ENCODE assay signal across 15 cellular contexts in genomic region chr3:168048414-168049330, GRCh38. TPM values are rescaled to one million over a fixed set of nuclear protein-coding genes. Genes with fewer than 3 reads are reported as not detected.
DNase-seq lines count a peak whose midpoint lies in the region; ATAC-seq and TF ChIP-seq lines count a peak whose summit lies in the region.
"Had no signal": no experiment of that assay in that cellular context is flagged by ENCODE, and none has a peak within 500 bp of the region (broad histone marks: within the 10 kb centered on the region; RNA-seq: fewer than 3 reads in every experiment).

No MANE protein-coding gene starts in this region.

- H3K4me1 ChIP-seq in breast epithelium (no peaks in the 10 kb centered on the region), mammary epithelial cell (ENCODE audit: insufficient read depth, low read length) (no peaks in the 10 kb centered on the region), body of pancreas (peaks cover 18% of the 10 kb centered on the region), mesendoderm (ENCODE audit: control insufficient read depth, low read depth, low read length) (peaks cover 4% of the 10 kb centered on the region), upper lobe of right lung (peaks cover 6% of the 10 kb centered on the region)

- H3K4me2 ChIP-seq in mammary epithelial cell (ENCODE audit: insufficient read depth, low read depth, low read length) (no peak overlapping the region), mesendoderm (ENCODE audit: low read length) (no peak overlapping the region)

- no peak overlapping the region for H3K4ac ChIP-seq in mesendoderm (ENCODE audit: low read depth, low read length)

- peak overlapping the region; percentile 16 for H3K23ac ChIP-seq in mesendoderm (ENCODE audit: low read length)

- no peak overlapping the region for H2BK15ac ChIP-seq in mesendoderm (replicated peaks; ENCODE audit: low read depth)

- no peaks in the 10 kb centered on the region for H3K36me3 ChIP-seq in breast epithelium
- no peaks in the 10 kb centered on the region for H3K36me3 ChIP-seq in mammary epithelial cell (ENCODE audit: insufficient read depth, low read length)
- H3K36me3 ChIP-seq in body of pancreas (replicated peaks in 1 of 2; ENCODE audit: insufficient read depth in 1 of 2, low read depth in 2 of 2) = no peaks in the 10 kb centered on the region
- H3K36me3 ChIP-seq in mesendoderm (ENCODE audit: control insufficient read depth, insufficient read depth, low read length) = no peaks in the 10 kb centered on the region
- H3K36me3 ChIP-seq in upper lobe of right lung = peaks cover 4% of the 10 kb centered on the region

- CTCF ChIA-PET in mammary epithelial cell (lab: Charles Lee; ENCODE audit: low non-redundant PET) = no interaction called here

- intact Hi-C loops in breast epithelium (cut with DNase I; ENCODE audit: low total_unique reads) (loop anchor here (5.0 kb wide), 1 partner anchor 119 kb away; no protein-coding TSS in a partner anchor), mammary epithelial cell (cut with micrococcal nuclease) (no loop called here), body of pancreas (cut with DNase I) (no loop called here), upper lobe of right lung (cut with DNase I) (no loop called here)

- H2BK120ac ChIP-seq in mesendoderm (ENCODE audit: low read depth, low read length) = no peak overlapping the region

- H3K79me2 ChIP-seq in mammary epithelial cell (ENCODE audit: insufficient read depth, low read length) (peaks cover 55% of the 10 kb centered on the region), mesendoderm (ENCODE audit: control insufficient read depth, insufficient read depth, low read length) (peaks cover 5% of the 10 kb centered on the region)

- H3K27ac ChIP-seq in breast epithelium (peak overlapping the region; percentile 45 to 58), mammary epithelial cell (ENCODE audit: insufficient read depth, low read depth, low read length) (no peak overlapping the region), body of pancreas (peak overlapping the region in 2 of 4 donors; percentile 1 to 4), mesendoderm (ENCODE audit: low read depth, low read length) (no peak overlapping the region), upper lobe of right lung (no peak overlapping the region)

- no peak overlapping the region for H4K5ac ChIP-seq in mesendoderm (ENCODE audit: low read length)

- H4K8ac ChIP-seq in mesendoderm (ENCODE audit: low read depth, low read length) = no peak overlapping the region

- H3K9ac ChIP-seq in mammary epithelial cell (ENCODE audit: insufficient read depth, low read length) (no peak overlapping the region), mesendoderm (ENCODE audit: low read length) (no peak overlapping the region)

- H2BK5ac ChIP-seq in mesendoderm (ENCODE audit: low read length) = no peak overlapping the region

- no peak overlapping the region for H3K18ac ChIP-seq in mesendoderm (ENCODE audit: low read length)

- no TSS peak for BruUV-seq in mammary epithelial cell (replicated peaks; lab: Mats Ljungman, UMichigan)

- dilution Hi-C loops in mammary epithelial cell (cut with HindIII; ENCODE audit: low sequenced_read_pairs) = no loop called here

- H3K4me3 ChIP-seq in breast epithelium = no peak overlapping the region
- no peak overlapping the region for H3K4me3 ChIP-seq in mammary epithelial cell (replicated peaks in 1 of 3; ENCODE audit: insufficient read depth in 1 of 3, low read depth in 2 of 3, low read length in 3 of 3)
- H3K4me3 ChIP-seq in body of pancreas = no peak overlapping the region
- no peak overlapping the region for H3K4me3 ChIP-seq in mesendoderm (ENCODE audit: low read length)
- no peak overlapping the region for H3K4me3 ChIP-seq in upper lobe of right lung
- H3K4me3 ChIP-seq: coronary artery had no signal

- WGBS in mammary epithelial cell (ENCODE audit: low coverage, missing lambda C conversion rate) = 80% methylated on average over 1 of the region's 5 CpGs
- 76 to 78% methylated on average over 5 of the region's 5 CpGs for WGBS in body of pancreas, 2 donors
- no CpG with 5 or more reads among the region's 5 CpGs for WGBS in mesendoderm (ENCODE audit: extremely low coverage, insufficient coverage, low lambda C conversion rate)

- in situ Hi-C loops in mammary epithelial cell (cut with MboI; ENCODE audit: low sequenced_read_pairs in 2 of 2) = loop anchor here (5.0 to 10.0 kb wide), 2 partner anchors 116 to 124 kb away; no protein-coding TSS in a partner anchor

- H3K9me3 ChIP-seq in breast epithelium (no peaks in the 10 kb centered on the region), mammary epithelial cell (replicated peaks; ENCODE audit: insufficient read depth, low read length) (no peaks in the 10 kb centered on the region), body of pancreas (no peaks in the 10 kb centered on the region), upper lobe of right lung (no peaks in the 10 kb centered on the region)

- no peak for DNase-seq in breast epithelium (ENCODE audit: low spot score in 2 of 2)
- DNase-seq in mammary epithelial cell = no peak
- DNase-seq in body of pancreas = no peak
- DNase-seq in mesendoderm = peak; percentile 31
- DNase-seq in upper lobe of right lung = no peak
- no peak for DNase-seq in NCI-H226
- no peak for DNase-seq in GM03348 (ENCODE audit: low spot score)
- DNase-seq: activated CD4-positive, alpha-beta T cell treated with anti-CD3 and anti-CD28 coated beads, Interleukin-2, amount 10 ng/mL, durations not matched to agents 7 days and 5 days; activated T-cell treated with anti-CD3 and anti-CD28 coated beads, Interleukin-2, amount 50 U/mL, for 48 hours; Calu3; NCI-H1105 treated with DMSO at 0.1 percent for 48 hours; NCI-H510A had no signal

- H4K20me1 ChIP-seq in mammary epithelial cell (ENCODE audit: insufficient read depth, low read length) = no peaks in the 10 kb centered on the region

- peaks cover 8% of the 10 kb centered on the region for H3K79me1 ChIP-seq in mesendoderm (ENCODE audit: low read length)

- ATAC-seq in body of pancreas = peak; percentile 38
- ATAC-seq in upper lobe of right lung = peak; percentile 13
- no peak for ATAC-seq in HG03442 (IDR thresholded peaks at IDR 0.05; ENCODE audit: unreplicated experiment)
- ATAC-seq: natural killer cell treated with Interleukin-12 subunit alpha and Interleukin-12 subunit beta and Interleukin-15 and Interleukin-18, amount 100 ng/mL, for 72 hours had no signal

- TF ChIP-seq CTCF in breast epithelium (IDR thresholded peaks at IDR 0.05) (no peak), mammary epithelial cell (conservative IDR thresholded peaks at IDR 0.05 in 1 of 2, IDR thresholded peaks at IDR 0.05 in 1 of 2; ENCODE audit: extremely low read depth in 1 of 2, insufficient read depth in 1 of 2, low read depth in 1 of 2, low read length in 2 of 2) (no peak), body of pancreas (IDR thresholded peaks at IDR 0.05) (no peak), upper lobe of right lung (IDR thresholded peaks at IDR 0.05) (no peak)

- H2AK5ac ChIP-seq in mesendoderm (ENCODE audit: low read length) = no peak overlapping the region

- H2AFZ ChIP-seq in mammary epithelial cell (ENCODE audit: low read depth, low read length) = no peak overlapping the region

- no peaks in the 10 kb centered on the region for H3K27me3 ChIP-seq in breast epithelium
- no peaks in the 10 kb centered on the region for H3K27me3 ChIP-seq in mammary epithelial cell (ENCODE audit: insufficient read depth, low read length)
- no peaks in the 10 kb centered on the region for H3K27me3 ChIP-seq in body of pancreas
- no peaks in the 10 kb centered on the region for H3K27me3 ChIP-seq in mesendoderm (ENCODE audit: insufficient read depth, low read length, poor library complexity)
- H3K27me3 ChIP-seq in upper lobe of right lung = no peaks in the 10 kb centered on the region

- no peak overlapping the region for H3K56ac ChIP-seq in mesendoderm (ENCODE audit: low read length)

- TF ChIP-seq POLR2A in breast epithelium (IDR thresholded peaks at IDR 0.05) = no peak
- no peak for TF ChIP-seq POLR2A in body of pancreas (IDR thresholded peaks at IDR 0.05)

RNA-seq across cellular contexts. Expression of gene GOLIM4, which starts 47.1 kb away (rescaled TPM):
- total RNA-seq in breast epithelium (10 to 100 TPM; 21.4 to 34.9 (median 33.8) TPM), mammary epithelial cell (10 to 100 TPM; 31.4 to 31.7 TPM), body of pancreas (10 to 100 TPM; 21.0 to 32.6 TPM), upper lobe of right lung (50.9 TPM)
- 23.1 TPM for polyA plus RNA-seq in mammary epithelial cell
- polyA minus RNA-seq in mammary epithelial cell = 21.3 TPM
- polyA plus RNA-seq in mesendoderm (2013, experiment 1 of 2) = 29.3 TPM
- 28.5 TPM for polyA plus RNA-seq in mesendoderm (2013, experiment 2 of 2)

Comparison
In these comparisons a context has a peak if more than half of its experiments do, and no peak if none do; other contexts are left out.
1. H3K27ac ChIP-seq: peak in breast epithelium (2 of 2); none in mammary epithelial cell (single experiment), mesendoderm (single experiment) and upper lobe of right lung (single experiment).